In genomic region chr19:38320969-38321339, GRCh38 we compare ENCODE assay signal across 1 cellular context.
TF ChIP-seq lines count a peak whose summit lies in the region.

No MANE protein-coding gene starts in this region.

TF ChIP-seq in GM23338, 12 proteins besides CTCF, POLR2A, EP300 and RAD21 (continued from another document):
- TF ChIP-seq ZNF462 (CRISPR knock-in tag; IDR thresholded peaks at IDR 0.05), result no peak
- TF ChIP-seq ETS1 (IDR thresholded peaks at IDR 0.05), result no peak
- TF ChIP-seq EZH2phosphoT487 (IDR thresholded peaks at IDR 0.05; ENCODE audit: unreplicated experiment), result no peak
- TF ChIP-seq NANOG (IDR thresholded peaks at IDR 0.05; ENCODE audit: borderline replicate concordance), result no peak
- no peak for TF ChIP-seq EZH2 (IDR thresholded peaks at IDR 0.05; ENCODE audit: low read depth, unreplicated experiment)
- no peak for TF ChIP-seq POLR2AphosphoS5 (IDR thresholded peaks at IDR 0.05; ENCODE audit: low read depth)
